ENCODE assay signal across 13 cellular contexts in genomic region chr19:49932731-49933131, GRCh38. TPM values are rescaled to one million over a fixed set of nuclear protein-coding genes. Genes with fewer than 3 reads are reported as not detected.
DNase-seq lines count a peak whose midpoint lies in the region; ATAC-seq and TF ChIP-seq lines count a peak whose summit lies in the region.
"Had no signal": no experiment of that assay in that cellular context is flagged by ENCODE, and none has a peak within 500 bp of the region (broad histone marks: within the 10 kb centered on the region; RNA-seq: fewer than 3 reads in every experiment).

No MANE protein-coding gene starts in this region.

- H3K27me3 Mint-ChIP-seq in activated CD8-positive, alpha-beta memory T cell treated with anti-CD3 and anti-CD28 coated beads, Interleukin-2, amount 10 ng/mL, durations not matched to agents 7 days and 5 days, result peaks cover 9% of the 10 kb centered on the region
- no peaks in the 10 kb centered on the region for H3K27me3 Mint-ChIP-seq in activated CD8-positive, alpha-beta T cell treated with anti-CD3 and anti-CD28 coated beads for 36 hours
- H3K27me3 Mint-ChIP-seq in progenitor cell of endocrine pancreas, result peaks cover 12% of the 10 kb centered on the region

- TF ChIP-seq CTCF in activated CD8-positive, alpha-beta T cell treated with anti-CD3 and anti-CD28 coated beads for 36 hours (IDR thresholded peaks at IDR 0.05), result no peak
- no peak for TF ChIP-seq CTCF in progenitor cell of endocrine pancreas (IDR thresholded peaks at IDR 0.05; ENCODE audit: unreplicated experiment)

- H3K4me1 Mint-ChIP-seq in activated CD8-positive, alpha-beta memory T cell treated with anti-CD3 and anti-CD28 coated beads, Interleukin-2, amount 10 ng/mL, durations not matched to agents 7 days and 5 days, result peaks cover 40% of the 10 kb centered on the region
- H3K4me1 Mint-ChIP-seq in activated CD8-positive, alpha-beta T cell treated with anti-CD3 and anti-CD28 coated beads for 36 hours (ENCODE audit: low read depth), result peaks cover 38% of the 10 kb centered on the region
- peaks cover 10% of the 10 kb centered on the region for H3K4me1 Mint-ChIP-seq in progenitor cell of endocrine pancreas (ENCODE audit: low read depth)

- peak overlapping the region; percentile 45 for H3K27ac Mint-ChIP-seq in activated CD8-positive, alpha-beta memory T cell treated with anti-CD3 and anti-CD28 coated beads, Interleukin-2, amount 10 ng/mL, durations not matched to agents 7 days and 5 days
- H3K27ac Mint-ChIP-seq in activated CD8-positive, alpha-beta T cell treated with anti-CD3 and anti-CD28 coated beads for 36 hours, result peak overlapping the region; percentile 62
- H3K27ac Mint-ChIP-seq in progenitor cell of endocrine pancreas, result no peak overlapping the region
- H3K27ac Mint-ChIP-seq: neural progenitor cell had no signal

- POLR2A ChIA-PET in activated CD8-positive, alpha-beta T cell treated with anti-CD3 and anti-CD28 coated beads for 36 hours (lab: Charles Lee), result interaction anchor here (1.2 kb wide), 1 partner anchor 54 kb away, joined by 4 read pairs; no protein-coding TSS in a partner anchor

- intact Hi-C loops in activated CD8-positive, alpha-beta T cell treated with anti-CD3 and anti-CD28 coated beads for 36 hours (cut with micrococcal nuclease), result loop anchor here (2.0 to 5.0 kb wide), 2 partner anchors 35 to 50 kb away; partner anchors contain the start of gene IL4I1

- CTCF ChIA-PET in activated CD8-positive, alpha-beta memory T cell treated with anti-CD3 and anti-CD28 coated beads, Interleukin-2, amount 10 ng/mL, durations not matched to agents 7 days and 5 days (lab: Charles Lee), result interaction anchor here (0.7 to 1.5 kb wide), 3 partner anchors 19 to 52 kb away, joined by 3 to 4 read pairs (median 4); no protein-coding TSS in a partner anchor
- CTCF ChIA-PET in activated CD8-positive, alpha-beta T cell treated with anti-CD3 and anti-CD28 coated beads for 36 hours (lab: Charles Lee), result no interaction called here

- no peak for ATAC-seq in activated CD8-positive, alpha-beta memory T cell treated with anti-CD3 and anti-CD28 coated beads, Interleukin-2, amount 10 ng/mL, durations not matched to agents 7 days and 5 days
- no peak for ATAC-seq in activated CD8-positive, alpha-beta T cell treated with anti-CD3 and anti-CD28 coated beads for 36 hours
- no peak for ATAC-seq in stimulated activated naive CD8-positive, alpha-beta T cell treated with anti-CD3 and anti-CD28 coated beads, Interleukin-15, Interleukin-2, amounts not matched to agents 100 U/mL and 50 U/mL, for 24 hours
- ATAC-seq: A549 had no signal

- peak; percentile 78 for DNase-seq in activated CD8-positive, alpha-beta memory T cell treated with anti-CD3 and anti-CD28 coated beads, Interleukin-2, amount 10 ng/mL, durations not matched to agents 7 days and 5 days
- DNase-seq in activated CD8-positive, alpha-beta memory T cell treated with anti-CD3 and anti-CD28 coated beads, Interleukin-2, amount 50 U/mL, for 48 hours, result no peak
- peak; percentile 65 for DNase-seq in activated CD8-positive, alpha-beta T cell treated with anti-CD3 and anti-CD28 coated beads for 36 hours
- peak; percentile 64 for DNase-seq in central memory CD4-positive, alpha-beta T cell
- DNase-seq in stimulated activated naive CD8-positive, alpha-beta T cell treated with anti-CD3 and anti-CD28 coated beads, Interleukin-15, Interleukin-2, amounts not matched to agents 100 U/mL and 50 U/mL, for 24 hours, result peak; percentile 45
- no peak for DNase-seq in H4 (ENCODE audit: low spot score)
- no peak for DNase-seq in progenitor cell of endocrine pancreas (ENCODE audit: low spot score, unreplicated experiment)
- DNase-seq in DMS79 treated with DMSO at 0.1 percent for 48 hours (lab: John Stamatoyannopoulos, UW), result no peak
- DNase-seq: dermis blood vessel endothelial cell, thyroid gland had no signal

- no peaks in the 10 kb centered on the region for H3K9me3 Mint-ChIP-seq in activated CD8-positive, alpha-beta memory T cell treated with anti-CD3 and anti-CD28 coated beads, Interleukin-2, amount 10 ng/mL, durations not matched to agents 7 days and 5 days (ENCODE audit: low read depth)
- peaks cover 4% of the 10 kb centered on the region for H3K9me3 Mint-ChIP-seq in activated CD8-positive, alpha-beta T cell treated with anti-CD3 and anti-CD28 coated beads for 36 hours
- H3K9me3 Mint-ChIP-seq in progenitor cell of endocrine pancreas (ENCODE audit: low read depth), result no peaks in the 10 kb centered on the region
- H3K9me3 Mint-ChIP-seq: neural progenitor cell had no signal

- H3K36me3 Mint-ChIP-seq in activated CD8-positive, alpha-beta memory T cell treated with anti-CD3 and anti-CD28 coated beads, Interleukin-2, amount 10 ng/mL, durations not matched to agents 7 days and 5 days, result peaks cover 21% of the 10 kb centered on the region
- H3K36me3 Mint-ChIP-seq in activated CD8-positive, alpha-beta T cell treated with anti-CD3 and anti-CD28 coated beads for 36 hours (ENCODE audit: low read depth), result peaks cover 34% of the 10 kb centered on the region
- peaks cover 3% of the 10 kb centered on the region for H3K36me3 Mint-ChIP-seq in progenitor cell of endocrine pancreas (ENCODE audit: insufficient read depth)

- no peak overlapping the region for H3K4me3 Mint-ChIP-seq in activated CD8-positive, alpha-beta memory T cell treated with anti-CD3 and anti-CD28 coated beads, Interleukin-2, amount 10 ng/mL, durations not matched to agents 7 days and 5 days
- peak overlapping the region; percentile 34 for H3K4me3 Mint-ChIP-seq in activated CD8-positive, alpha-beta T cell treated with anti-CD3 and anti-CD28 coated beads for 36 hours
- H3K4me3 Mint-ChIP-seq in progenitor cell of endocrine pancreas (ENCODE audit: low read depth), result no peak overlapping the region
- H3K4me3 Mint-ChIP-seq: neural progenitor cell had no signal

RNA-seq across cellular contexts. Expression of gene NUP62, which starts 3.4 kb away (rescaled TPM):
- 100 to 1,000 TPM; 128 to 192 TPM for total RNA-seq in activated CD8-positive, alpha-beta memory T cell treated with anti-CD3 and anti-CD28 coated beads, Interleukin-2, amount 10 ng/mL, durations not matched to agents 7 days and 5 days
- total RNA-seq in activated CD8-positive, alpha-beta T cell treated with anti-CD3 and anti-CD28 coated beads for 36 hours, result 100 to 1,000 TPM; 113 to 119 TPM
- total RNA-seq in H4 (2014; rRNA removed; shearing (Covaris generic)), result 52.1 and 62.4 TPM in 2 replicates
- total RNA-seq in progenitor cell of endocrine pancreas, result 80.8 and 85.9 TPM in 2 replicates

RNA-seq across cellular contexts. Expression of gene ATF5, which starts 3.7 kb away (rescaled TPM):
- total RNA-seq in activated CD8-positive, alpha-beta memory T cell treated with anti-CD3 and anti-CD28 coated beads, Interleukin-2, amount 10 ng/mL, durations not matched to agents 7 days and 5 days, result 10 to 100 TPM in 1 of 2 experiments, 1 to 10 TPM in 1; 8.4 to 13.7 TPM
- total RNA-seq in activated CD8-positive, alpha-beta T cell treated with anti-CD3 and anti-CD28 coated beads for 36 hours, result 10 to 100 TPM; 11.8 TPM
- total RNA-seq in H4 (2014; rRNA removed; shearing (Covaris generic)), result 16.0 and 19.0 TPM in 2 replicates
- 14.5 and 15.9 TPM in 2 replicates for total RNA-seq in progenitor cell of endocrine pancreas

RNA-seq across cellular contexts. Expression of gene SIGLEC11, which starts 28.2 kb away (rescaled TPM):
- total RNA-seq in activated CD8-positive, alpha-beta memory T cell treated with anti-CD3 and anti-CD28 coated beads, Interleukin-2, amount 10 ng/mL, durations not matched to agents 7 days and 5 days, result not detected
- total RNA-seq in activated CD8-positive, alpha-beta T cell treated with anti-CD3 and anti-CD28 coated beads for 36 hours, result not detected
- total RNA-seq in H4 (2014; rRNA removed; shearing (Covaris generic)), result not detected in 2 replicates
- not detected in 2 replicates for total RNA-seq in progenitor cell of endocrine pancreas
- total RNA-seq: dermis blood vessel endothelial cell, HT1080 had no signal

RNA-seq across cellular contexts. Expression of gene IL4I1, which starts 36.0 kb away (rescaled TPM):
- 10 to 100 TPM in 1 of 2 experiments, 1 to 10 TPM in 1; 1.7 to 12.3 TPM for total RNA-seq in activated CD8-positive, alpha-beta memory T cell treated with anti-CD3 and anti-CD28 coated beads, Interleukin-2, amount 10 ng/mL, durations not matched to agents 7 days and 5 days
- total RNA-seq in activated CD8-positive, alpha-beta T cell treated with anti-CD3 and anti-CD28 coated beads for 36 hours, result 10 to 100 TPM; 16.1 to 16.2 TPM
- total RNA-seq in H4 (2014; rRNA removed; shearing (Covaris generic)), result 0.15 TPM in 1 of 2 replicates, not detected in the other
- 0.24 and 0.40 TPM in 2 replicates for total RNA-seq in progenitor cell of endocrine pancreas

RNA-seq across cellular contexts. Expression of gene TBC1D17, which starts 55.2 kb away (rescaled TPM):
- 10 to 100 TPM; 26.2 to 39.3 TPM for total RNA-seq in activated CD8-positive, alpha-beta memory T cell treated with anti-CD3 and anti-CD28 coated beads, Interleukin-2, amount 10 ng/mL, durations not matched to agents 7 days and 5 days
- total RNA-seq in activated CD8-positive, alpha-beta T cell treated with anti-CD3 and anti-CD28 coated beads for 36 hours, result 10 to 100 TPM; 26.6 to 26.8 TPM
- 2.6 and 6.8 TPM in 2 replicates for total RNA-seq in H4 (2014; rRNA removed; shearing (Covaris generic))
- total RNA-seq in progenitor cell of endocrine pancreas, result 44.6 and 45.4 TPM in 2 replicates

Comparison
In these comparisons a context has a peak if more than half of its experiments do, and no peak if none do; other contexts are left out.
1. DNase-seq: peak in activated CD8-positive, alpha-beta memory T cell treated with anti-CD3 and anti-CD28 coated beads, Interleukin-2, amount 10 ng/mL, durations not matched to agents 7 days and 5 days (single experiment), activated CD8-positive, alpha-beta T cell treated with anti-CD3 and anti-CD28 coated beads for 36 hours (single experiment), central memory CD4-positive, alpha-beta T cell (single experiment) and stimulated activated naive CD8-positive, alpha-beta T cell treated with anti-CD3 and anti-CD28 coated beads, Interleukin-15, Interleukin-2, amounts not matched to agents 100 U/mL and 50 U/mL, for 24 hours (single experiment); none in activated CD8-positive, alpha-beta memory T cell treated with anti-CD3 and anti-CD28 coated beads, Interleukin-2, amount 50 U/mL, for 48 hours (single experiment), H4 (single experiment), progenitor cell of endocrine pancreas (single experiment) and DMS79 treated with DMSO at 0.1 percent for 48 hours (single experiment).